ENCODE assay signal across 13 cellular contexts in the genomic region with DNA sequence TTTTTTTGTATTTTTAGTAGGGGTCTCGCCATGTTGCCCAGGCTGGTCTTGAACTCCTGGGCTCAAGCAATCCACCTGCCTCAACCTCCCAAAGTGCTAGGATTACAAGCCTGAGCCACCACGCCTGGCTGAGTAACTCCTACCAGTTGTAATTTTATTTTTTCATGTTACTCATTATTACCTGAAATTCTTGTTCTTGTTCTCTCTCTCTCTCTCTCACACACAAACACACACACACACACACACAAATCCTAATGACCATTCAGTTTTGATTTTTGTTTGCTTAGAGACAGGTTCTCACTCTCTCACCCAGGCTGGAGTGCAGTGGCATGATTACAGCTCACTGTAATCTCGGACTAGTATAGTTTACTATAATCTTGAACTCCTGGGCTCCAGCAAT. TPM values are rescaled to one million over a fixed set of nuclear protein-coding genes. Genes with fewer than 3 reads are reported as not detected.
DNase-seq lines count a peak whose midpoint lies in the region; ATAC-seq and TF ChIP-seq lines count a peak whose summit lies in the region.
"Had no signal": no experiment of that assay in that cellular context is flagged by ENCODE, and none has a peak within 500 bp of the region (broad histone marks: within the 10 kb centered on the region; RNA-seq: fewer than 3 reads in every experiment).

No MANE protein-coding gene starts in this region.

- H3K4me3 ChIP-seq in PC-3 (ENCODE audit: low read length) (no peak overlapping the region), left ventricle myocardium inferior (no peak overlapping the region), body of pancreas (no peak overlapping the region)
- H3K4me3 ChIP-seq: A549 had no signal

- peak overlapping the region; percentile 53; the same call in 1 of the 2 replicates for H3K9ac ChIP-seq in PC-3 (ENCODE audit: low read length)

- H3K9me3 Mint-ChIP-seq in stimulated activated effector memory CD8-positive, alpha-beta T cell treated with anti-CD3 and anti-CD28 coated beads, Interleukin-12 subunit alpha, Interleukin-12 subunit beta, amount 100 ng/mL, for 72 hours = no peaks in the 10 kb centered on the region
- H3K9me3 Mint-ChIP-seq: CD14-positive monocyte; CD8-positive, alpha-beta T cell had no signal

- H3K36me3 ChIP-seq in PC-3 (ENCODE audit: low read depth, low read length) (no peaks in the 10 kb centered on the region), left ventricle myocardium inferior (peaks cover 31% of the 10 kb centered on the region), body of pancreas (replicated peaks in 1 of 2; ENCODE audit: insufficient read depth in 1 of 2, low read depth in 2 of 2) (peaks cover 0 to 1% of the 10 kb centered on the region in 2 donors)

- H3K27ac ChIP-seq in PC-3 (ENCODE audit: low read length) (peak overlapping the region; percentile 81), VCaP (peak overlapping the region; percentile 47), left ventricle myocardium inferior (replicated peaks) (no peak overlapping the region), body of pancreas (no peak overlapping the region)
- H3K27ac ChIP-seq: A549, HL-60 had no signal

- peak overlapping the region; percentile 33; the same call in 1 of the 2 replicates for H3K4me2 ChIP-seq in PC-3 (ENCODE audit: low read length)
- H3K4me2 ChIP-seq: A549 had no signal

- peak overlapping the region; percentile 70 for H3K27ac Mint-ChIP-seq in stimulated activated effector memory CD8-positive, alpha-beta T cell treated with anti-CD3 and anti-CD28 coated beads, Interleukin-12 subunit alpha, Interleukin-12 subunit beta, amount 100 ng/mL, for 72 hours
- H3K27ac Mint-ChIP-seq: CD8-positive, alpha-beta T cell had no signal

- TF ChIP-seq CTCF in PC-3 (conservative IDR thresholded peaks at IDR 0.05; ENCODE audit: low read depth, low read length) = no peak
- TF ChIP-seq CTCF in VCaP (conservative IDR thresholded peaks at IDR 0.05) = no peak
- TF ChIP-seq CTCF in left ventricle myocardium inferior (IDR thresholded peaks at IDR 0.05; ENCODE audit: borderline replicate concordance) = no peak
- no peak for TF ChIP-seq CTCF in body of pancreas (IDR thresholded peaks at IDR 0.05)

- H3K4me3 Mint-ChIP-seq in stimulated activated effector memory CD8-positive, alpha-beta T cell treated with anti-CD3 and anti-CD28 coated beads, Interleukin-12 subunit alpha, Interleukin-12 subunit beta, amount 100 ng/mL, for 72 hours = no peak overlapping the region
- H3K4me3 Mint-ChIP-seq: CD14-positive monocyte; CD8-positive, alpha-beta T cell had no signal

- H3K9me3 ChIP-seq in PC-3 (ENCODE audit: low read length) (no peaks in the 10 kb centered on the region), left ventricle myocardium inferior (replicated peaks) (no peaks in the 10 kb centered on the region), body of pancreas (no peaks in the 10 kb centered on the region)
- H3K9me3 ChIP-seq: A549 had no signal

- no peak overlapping the region for H2AFZ ChIP-seq in PC-3 (ENCODE audit: low read length)

- WGBS in body of pancreas, 2 donors = 69 to 77% methylated on average over 3 of the region's 3 CpGs

- intact Hi-C loops in PC-3 (cut with micrococcal nuclease) = no loop called here
- intact Hi-C loops in left ventricle myocardium inferior (cut with micrococcal nuclease) = no loop called here
- intact Hi-C loops in body of pancreas (cut with DNase I) = no loop called here

- H3K9me2 ChIP-seq in PC-3 (replicated peaks; ENCODE audit: low read length) = no peaks in the 10 kb centered on the region

- ATAC-seq in PC-3 = peak; percentile 52
- peak; percentile 82 for ATAC-seq in esophagus mucosa
- ATAC-seq in stimulated activated effector memory CD8-positive, alpha-beta T cell treated with anti-CD3 and anti-CD28 coated beads, Interleukin-12 subunit alpha, Interleukin-12 subunit beta, amount 100 ng/mL, for 72 hours = no peak
- ATAC-seq in body of pancreas = no peak
- ATAC-seq: A549; CD8-positive, alpha-beta T cell; HCT116 had no signal

- CTCF ChIA-PET in PC-3 (lab: Charles Lee) = no interaction called here

- no peaks in the 10 kb centered on the region for H4K20me1 ChIP-seq in PC-3 (ENCODE audit: low read length)

- no peaks in the 10 kb centered on the region for H3K4me1 Mint-ChIP-seq in stimulated activated effector memory CD8-positive, alpha-beta T cell treated with anti-CD3 and anti-CD28 coated beads, Interleukin-12 subunit alpha, Interleukin-12 subunit beta, amount 100 ng/mL, for 72 hours
- H3K4me1 Mint-ChIP-seq: CD14-positive monocyte had no signal

- peaks cover 6% of the 10 kb centered on the region for H3K36me3 Mint-ChIP-seq in stimulated activated effector memory CD8-positive, alpha-beta T cell treated with anti-CD3 and anti-CD28 coated beads, Interleukin-12 subunit alpha, Interleukin-12 subunit beta, amount 100 ng/mL, for 72 hours
- H3K36me3 Mint-ChIP-seq: CD14-positive monocyte had no signal

- BruUV-seq in PC-3 (replicated peaks; lab: Mats Ljungman, UMichigan) = no TSS peak

- no peak for TF ChIP-seq POLR2A in body of pancreas (IDR thresholded peaks at IDR 0.05)

- peaks cover 10% of the 10 kb centered on the region for H3K4me1 ChIP-seq in PC-3 (ENCODE audit: insufficient read depth, low read length)
- no peaks in the 10 kb centered on the region for H3K4me1 ChIP-seq in left ventricle myocardium inferior
- H3K4me1 ChIP-seq in body of pancreas = no peaks in the 10 kb centered on the region

- peak; percentile 57 for DNase-seq in PC-3
- no peak for DNase-seq in stimulated activated effector memory CD8-positive, alpha-beta T cell treated with anti-CD3 and anti-CD28 coated beads, Interleukin-12 subunit alpha, Interleukin-12 subunit beta, amount 100 ng/mL, for 72 hours (ENCODE audit: low spot score in 2 of 2)
- no peak for DNase-seq in NCI-H2107 treated with DMSO at 0.1 percent for 48 hours (lab: John Stamatoyannopoulos, UW; ENCODE audit: unreplicated experiment)
- DNase-seq in left ventricle myocardium inferior = no peak
- DNase-seq in body of pancreas = no peak
- DNase-seq: CD8-positive, alpha-beta T cell; COR-L47 had no signal

- no peaks in the 10 kb centered on the region for H3F3A ChIP-seq in PC-3 (ENCODE audit: low read length, unreplicated experiment)

- no peaks in the 10 kb centered on the region for H3K27me3 ChIP-seq in PC-3 (ENCODE audit: low read length)
- H3K27me3 ChIP-seq in left ventricle myocardium inferior (ENCODE audit: low read depth) = no peaks in the 10 kb centered on the region
- no peaks in the 10 kb centered on the region for H3K27me3 ChIP-seq in body of pancreas

- POLR2A ChIA-PET in PC-3 (lab: Charles Lee; ENCODE audit: unreplicated experiment) = no interaction called here

- H3K79me2 ChIP-seq in PC-3 (ENCODE audit: low read length) = no peaks in the 10 kb centered on the region

RNA-seq across cellular contexts. Expression of gene DNAL1, which starts 30.2 kb away (rescaled TPM):
- total RNA-seq in PC-3 (2014; rRNA removed) (2.6 and 13.9 TPM in 2 replicates), esophagus mucosa (4.1 TPM), left ventricle myocardium inferior (15.2 TPM), body of pancreas (1 to 10 TPM; 2.6 to 7.3 TPM)

RNA-seq across cellular contexts. Expression of gene PNMA1, which starts 39.2 kb away (rescaled TPM):
- total RNA-seq in PC-3 (2014; rRNA removed) = 30.8 and 36.7 TPM in 2 replicates
- total RNA-seq in esophagus mucosa = 11.6 TPM
- 19.2 TPM for total RNA-seq in left ventricle myocardium inferior
- 1 to 10 TPM; 5.7 to 6.9 TPM for total RNA-seq in body of pancreas

Comparison
In these comparisons a context has a peak if more than half of its experiments do, and no peak if none do; other contexts are left out.
1. ATAC-seq: peak in PC-3 (single experiment) and esophagus mucosa (single experiment); none in stimulated activated effector memory CD8-positive, alpha-beta T cell treated with anti-CD3 and anti-CD28 coated beads, Interleukin-12 subunit alpha, Interleukin-12 subunit beta, amount 100 ng/mL, for 72 hours (single experiment) and body of pancreas (single experiment).
2. H3K27ac ChIP-seq: peak in PC-3 (single experiment) and VCaP (single experiment); none in left ventricle myocardium inferior (single experiment) and body of pancreas (0 of 4).